In the genomic region with DNA sequence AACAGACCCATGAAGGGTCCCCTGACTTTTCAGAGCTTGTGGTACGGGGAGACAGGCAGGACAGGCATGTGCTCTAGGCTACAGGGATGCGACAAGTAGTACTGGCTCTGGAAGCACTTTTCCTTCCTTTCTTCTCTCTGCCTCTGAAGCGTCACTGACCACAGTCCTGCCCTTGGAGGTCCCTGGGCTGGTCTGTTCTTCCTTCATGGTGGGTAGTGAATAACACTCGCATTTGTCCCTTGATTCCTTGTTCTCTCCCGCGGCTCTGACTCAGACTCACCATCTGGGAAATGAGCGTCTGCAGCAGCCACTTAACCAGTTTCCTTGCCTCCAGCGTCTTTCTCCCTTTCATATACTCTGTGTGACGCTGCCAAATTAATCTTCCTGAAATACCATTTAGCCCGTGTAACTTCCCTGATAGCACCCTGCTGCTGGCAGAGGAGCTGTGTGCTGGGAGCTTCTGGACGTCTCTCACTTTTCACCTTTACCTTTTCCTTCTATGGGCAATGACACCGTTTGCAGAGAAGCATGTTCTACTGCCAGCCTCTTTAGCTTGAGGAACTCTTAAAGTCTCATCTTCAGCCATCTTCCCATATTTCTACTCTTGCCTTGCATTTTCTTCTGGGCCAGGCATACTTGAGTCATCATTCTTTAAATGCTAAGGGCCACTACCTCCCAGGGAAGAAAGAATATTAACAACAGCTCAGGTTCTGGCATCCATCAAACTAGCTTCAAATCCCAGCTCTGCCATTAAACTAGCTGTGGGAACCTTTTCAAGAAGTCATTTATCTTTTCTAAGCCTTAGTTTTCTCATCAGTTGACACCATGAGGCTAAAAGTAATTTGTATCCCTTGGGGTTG, we compare ENCODE assay signal across 9 cellular contexts. TPM values are rescaled to one million over a fixed set of nuclear protein-coding genes. Genes with fewer than 3 reads are reported as not detected.
A peak's percentile ranks its signal among the peaks of the same experiment; 100 is the strongest.
DNase-seq lines count a peak whose midpoint lies in the region; ATAC-seq and TF ChIP-seq lines count a peak whose summit lies in the region.
"Had no signal": no experiment of that assay in that cellular context is flagged by ENCODE, and none has a peak within 500 bp of the region (broad histone marks: within the 10 kb centered on the region; RNA-seq: fewer than 3 reads in every experiment).

No MANE protein-coding gene starts in this region.

- H3K9ac ChIP-seq in rectal smooth muscle tissue (ENCODE audit: low read length): peak overlapping the region; percentile 32

- H3K4me1 ChIP-seq in gastroesophageal sphincter: peaks cover 0 to 12% (median 0%) of the 10 kb centered on the region in 3 donors
- H3K4me1 ChIP-seq in rectal smooth muscle tissue (ENCODE audit: control insufficient read depth, insufficient read depth, low read length): peaks cover 4% of the 10 kb centered on the region
- H3K4me1 ChIP-seq in mucosa of descending colon (ENCODE audit: low read depth): no peaks in the 10 kb centered on the region
- H3K4me1 ChIP-seq: colonic mucosa had no signal

- no peaks in the 10 kb centered on the region for H3K9me3 ChIP-seq in gastroesophageal sphincter
- H3K9me3 ChIP-seq in mucosa of descending colon: no peaks in the 10 kb centered on the region
- H3K9me3 ChIP-seq: colonic mucosa had no signal

- no peak for TF ChIP-seq POLR2A in gastroesophageal sphincter (IDR thresholded peaks at IDR 0.05)

- 23 to 35% methylated on average over 10 to 11 of the region's 12 CpGs for WGBS in gastroesophageal sphincter (ENCODE audit: low coverage in 1 of 2), 2 donors

- H3K4me3 ChIP-seq in gastroesophageal sphincter (no peak overlapping the region), rectal smooth muscle tissue (ENCODE audit: low read length) (peak overlapping the region; percentile 24), mucosa of descending colon (no peak overlapping the region)
- H3K4me3 ChIP-seq: colonic mucosa had no signal

- H3K27ac ChIP-seq in gastroesophageal sphincter: peak overlapping the region in 3 of 4 donors; percentile 31 to 54 (median 35)
- H3K27ac ChIP-seq in rectal smooth muscle tissue (ENCODE audit: low read depth, low read length): peak overlapping the region; percentile 27
- H3K27ac ChIP-seq: colonic mucosa had no signal

- H3K36me3 ChIP-seq in gastroesophageal sphincter: peaks cover 0 to 12% of the 10 kb centered on the region in 2 donors
- no peaks in the 10 kb centered on the region for H3K36me3 ChIP-seq in rectal smooth muscle tissue (ENCODE audit: control insufficient read depth, insufficient read depth, low read length)
- no peaks in the 10 kb centered on the region for H3K36me3 ChIP-seq in mucosa of descending colon (ENCODE audit: low read depth)
- H3K36me3 ChIP-seq: colonic mucosa had no signal

- H3K27me3 ChIP-seq in gastroesophageal sphincter (no peaks in the 10 kb centered on the region), rectal smooth muscle tissue (ENCODE audit: control insufficient read depth, insufficient read depth, low read length) (no peaks in the 10 kb centered on the region)
- H3K27me3 ChIP-seq: colonic mucosa had no signal

- TF ChIP-seq EP300 in gastroesophageal sphincter (IDR thresholded peaks at IDR 0.05): no peak

- DNase-seq in GM03348 (ENCODE audit: low spot score) (peak; percentile 56), NCI-H1092 treated with DMSO at 0.1 percent for 48 hours (lab: John Stamatoyannopoulos, UW) (no peak), mucosa of descending colon (no peak)
- DNase-seq: colonic mucosa had no signal

- TF ChIP-seq CTCF in gastroesophageal sphincter (IDR thresholded peaks at IDR 0.05) (no peak), mucosa of descending colon (IDR thresholded peaks at IDR 0.05) (no peak)

- intact Hi-C loops in mucosa of descending colon (cut with DNase I, micrococcal nuclease): no loop called here

- ATAC-seq in SK-N-SH treated with all-trans-retinoic acid at 6 μM for 48 hours (peak; percentile 92), gastroesophageal sphincter (peak; percentile 21), HG02588 (IDR thresholded peaks at IDR 0.05; ENCODE audit: unreplicated experiment) (no peak), GM18870 (IDR thresholded peaks at IDR 0.05; ENCODE audit: unreplicated experiment) (no peak), mucosa of descending colon (no peak)

TF ChIP-seq in SK-N-SH treated with all-trans-retinoic acid at 6 μM for 48 hours, 23 proteins besides CTCF, POLR2A, EP300 and RAD21:
- TF ChIP-seq ARNTL (CRISPR knock-in tag; IDR thresholded peaks at IDR 0.05; ENCODE audit: borderline replicate concordance, low read depth) (no peak), ZFP3 (CRISPR knock-in tag; IDR thresholded peaks at IDR 0.05) (0 out of 2 replicates have a peak, but pooled peaks have one; percentile 24), ZC3H10 (CRISPR knock-in tag; IDR thresholded peaks at IDR 0.05) (0 out of 2 replicates have a peak, but pooled peaks have one; percentile 25), TCF4 (CRISPR knock-in tag; IDR thresholded peaks at IDR 0.05; ENCODE audit: borderline replicate concordance) (0 out of 2 replicates have a peak, but pooled peaks have one; percentile 14), ISL1 (CRISPR knock-in tag; IDR thresholded peaks at IDR 0.05) (peak; percentile 92), TOX (CRISPR knock-in tag; IDR thresholded peaks at IDR 0.05; ENCODE audit: borderline replicate concordance) (peak; percentile 67; the same call in 1 of the 2 replicates), GLIS3 (CRISPR knock-in tag; IDR thresholded peaks at IDR 0.05) (no peak), ZNF70 (CRISPR knock-in tag; IDR thresholded peaks at IDR 0.05) (peak; percentile 95), PATZ1 (CRISPR knock-in tag; IDR thresholded peaks at IDR 0.05; ENCODE audit: borderline replicate concordance) (peak; percentile 82; the same call in 1 of the 2 replicates)

RNA-seq across cellular contexts. Expression of gene TMEM45A, which starts 33.6 kb away (rescaled TPM):
- 10 to 100 TPM in 3 of 4 donors, 1 to 10 TPM in 1; 8.9 to 18.4 (median 17.6) TPM for total RNA-seq in gastroesophageal sphincter
- total RNA-seq in mucosa of descending colon: 10 to 100 TPM in 1 of 3 donors, 1 to 10 TPM in 2; 1.9 to 11.4 (median 6.0) TPM

Comparison
In these comparisons a context has a peak if more than half of its experiments do, and no peak if none do; other contexts are left out.
1. ATAC-seq: peak in SK-N-SH treated with all-trans-retinoic acid at 6 μM for 48 hours (single experiment) and gastroesophageal sphincter (single experiment); none in HG02588 (single experiment), GM18870 (single experiment) and mucosa of descending colon (single experiment).